ENCODE assay signal across 10 cellular contexts in genomic region chr7:27158436-27159277, GRCh38. TPM values are rescaled to one million over a fixed set of nuclear protein-coding genes. Genes with fewer than 3 reads are reported as not detected.
DNase-seq lines count a peak whose midpoint lies in the region; ATAC-seq and TF ChIP-seq lines count a peak whose summit lies in the region.
"Had no signal": no experiment of that assay in that cellular context is flagged by ENCODE, and none has a peak within 500 bp of the region (broad histone marks: within the 10 kb centered on the region; RNA-seq: fewer than 3 reads in every experiment).

No MANE protein-coding gene starts in this region.

- no peak overlapping the region for H4K91ac ChIP-seq in mesenchymal stem cell (ENCODE audit: low read length)

- no peak overlapping the region for H3K4me3 Mint-ChIP-seq in activated naive CD4-positive, alpha-beta T cell treated with anti-CD3 and anti-CD28 coated beads, Interleukin-2, amount 10 ng/mL, durations not matched to agents 7 days and 5 days
- H3K4me3 Mint-ChIP-seq in type B pancreatic cell, result peak overlapping the region; percentile 84

- H3K9ac ChIP-seq in mesenchymal stem cell (ENCODE audit: low read length), result no peak overlapping the region

- no peak overlapping the region for H3K4ac ChIP-seq in mesenchymal stem cell (ENCODE audit: low read depth in 1 of 2, low read length in 2 of 2)

- peaks cover 15 to 23% of the 10 kb centered on the region in 2 experiments for H3K36me3 ChIP-seq in mesenchymal stem cell (ENCODE audit: control insufficient read depth in 1 of 2, insufficient read depth in 2 of 2, low read depth in 1 of 2, low read length in 2 of 2)
- no peaks in the 10 kb centered on the region for H3K36me3 ChIP-seq in effector memory CD4-positive, alpha-beta T cell (ENCODE audit: control insufficient read depth, insufficient read depth, low read length)

- H2BK120ac ChIP-seq in mesenchymal stem cell (ENCODE audit: low read depth, low read length), result no peak overlapping the region

- no peak overlapping the region for H3K4me3 ChIP-seq in mesenchymal stem cell (ENCODE audit: insufficient read depth in 1 of 2, low read depth in 1 of 2, low read length in 2 of 2)
- H3K4me3 ChIP-seq in effector memory CD4-positive, alpha-beta T cell (ENCODE audit: insufficient read depth, low read depth, low read length, poor library complexity, severe bottlenecking), result no peak overlapping the region

- peaks cover 0 to 52% of the 10 kb centered on the region in 2 experiments for H3K27me3 ChIP-seq in mesenchymal stem cell (ENCODE audit: control insufficient read depth in 1 of 2, insufficient read depth in 1 of 2, low read length in 2 of 2)
- peaks cover 74% of the 10 kb centered on the region for H3K27me3 ChIP-seq in effector memory CD4-positive, alpha-beta T cell (replicated peaks; ENCODE audit: control insufficient read depth, insufficient read depth, low read length, poor library complexity, severe bottlenecking)

- H3K14ac ChIP-seq in mesenchymal stem cell (ENCODE audit: low read length in 2 of 2), result no peak overlapping the region

- H4K8ac ChIP-seq in mesenchymal stem cell (ENCODE audit: low read length), result peak overlapping the region; percentile 8

- WGBS in mesenchymal stem cell, result 77% methylated on average over 33 of the region's 35 CpGs

- no peak for TF ChIP-seq CTCF in type B pancreatic cell (conservative IDR thresholded peaks at IDR 0.05)

- no peak overlapping the region for H3K18ac ChIP-seq in mesenchymal stem cell (ENCODE audit: low read depth in 1 of 2, low read length in 2 of 2)

- no peak overlapping the region for H3K4me2 ChIP-seq in mesenchymal stem cell (ENCODE audit: low read length, poor library complexity, severe bottlenecking)

- H2AK5ac ChIP-seq in mesenchymal stem cell (ENCODE audit: low read length, severe bottlenecking), result no peak overlapping the region

- H3K9me3 Mint-ChIP-seq in activated naive CD4-positive, alpha-beta T cell treated with anti-CD3 and anti-CD28 coated beads, Interleukin-2, amount 10 ng/mL, durations not matched to agents 7 days and 5 days, result peaks cover 1% of the 10 kb centered on the region
- no peaks in the 10 kb centered on the region for H3K9me3 Mint-ChIP-seq in activated naive CD4-positive, alpha-beta T cell treated with anti-CD3 and anti-CD28 coated beads, Interleukin-2, amount 50 U/mL, for 72 hours
- peaks cover 5% of the 10 kb centered on the region for H3K9me3 Mint-ChIP-seq in type B pancreatic cell

- peaks cover 5% of the 10 kb centered on the region for H3K79me1 ChIP-seq in mesenchymal stem cell (replicated peaks; ENCODE audit: low read length, poor library complexity, severe bottlenecking)

- peaks cover 21% of the 10 kb centered on the region for H3K4me1 Mint-ChIP-seq in activated naive CD4-positive, alpha-beta T cell treated with anti-CD3 and anti-CD28 coated beads, Interleukin-2, amount 10 ng/mL, durations not matched to agents 7 days and 5 days
- peaks cover 13% of the 10 kb centered on the region for H3K4me1 Mint-ChIP-seq in type B pancreatic cell (ENCODE audit: unreplicated experiment)

- H2BK12ac ChIP-seq in mesenchymal stem cell (ENCODE audit: low read length in 2 of 2), result no peak overlapping the region

- no peak overlapping the region for H2BK15ac ChIP-seq in mesenchymal stem cell (ENCODE audit: low read depth, poor library complexity, severe bottlenecking)

- H3K27ac Mint-ChIP-seq in activated naive CD4-positive, alpha-beta T cell treated with anti-CD3 and anti-CD28 coated beads, Interleukin-2, amount 10 ng/mL, durations not matched to agents 7 days and 5 days, result peak overlapping the region; percentile 80
- H3K27ac Mint-ChIP-seq in activated naive CD4-positive, alpha-beta T cell treated with anti-CD3 and anti-CD28 coated beads, Interleukin-2, amount 50 U/mL, for 72 hours, result no peak overlapping the region
- peak overlapping the region; percentile 1 for H3K27ac Mint-ChIP-seq in type B pancreatic cell

- no peak overlapping the region for H2AFZ ChIP-seq in mesenchymal stem cell (ENCODE audit: low read depth, low read length)

- peaks cover 6% of the 10 kb centered on the region for H3K36me3 Mint-ChIP-seq in activated naive CD4-positive, alpha-beta T cell treated with anti-CD3 and anti-CD28 coated beads, Interleukin-2, amount 10 ng/mL, durations not matched to agents 7 days and 5 days
- H3K36me3 Mint-ChIP-seq in activated naive CD4-positive, alpha-beta T cell treated with anti-CD3 and anti-CD28 coated beads, Interleukin-2, amount 50 U/mL, for 72 hours, result peaks cover 4 to 5% of the 10 kb centered on the region in 2 donors
- peaks cover 8% of the 10 kb centered on the region for H3K36me3 Mint-ChIP-seq in type B pancreatic cell

- no peak overlapping the region for H2BK5ac ChIP-seq in mesenchymal stem cell (ENCODE audit: low read depth, low read length, poor library complexity, severe bottlenecking)

- H3K9me3 ChIP-seq in mesenchymal stem cell (ENCODE audit: control insufficient read depth, low read length), result no peaks in the 10 kb centered on the region
- H3K9me3 ChIP-seq in effector memory CD4-positive, alpha-beta T cell (ENCODE audit: control insufficient read depth, low read length), result no peaks in the 10 kb centered on the region

- H3K4me1 ChIP-seq in mesenchymal stem cell (ENCODE audit: control insufficient read depth, insufficient read depth, low read depth, low read length), result peaks cover 22% of the 10 kb centered on the region
- H3K4me1 ChIP-seq in effector memory CD4-positive, alpha-beta T cell (ENCODE audit: control insufficient read depth, insufficient read depth, low read length, poor library complexity, severe bottlenecking), result peaks cover 44% of the 10 kb centered on the region

- DNase-seq in activated naive CD4-positive, alpha-beta T cell treated with anti-CD3 and anti-CD28 coated beads, Interleukin-2, amount 10 ng/mL, durations not matched to agents 7 days and 5 days, result peak; percentile 12
- no peak for DNase-seq in activated naive CD4-positive, alpha-beta T cell treated with anti-CD3 and anti-CD28 coated beads, Interleukin-2, amount 50 U/mL, for 72 hours (ENCODE audit: low spot score in 2 of 2)
- DNase-seq in activated CD8-positive, alpha-beta memory T cell treated with anti-CD3 and anti-CD28 coated beads, Interleukin-2, amount 50 U/mL, for 48 hours, result peak; percentile 57
- no peak for DNase-seq in mesenchymal stem cell
- DNase-seq in type B pancreatic cell (ENCODE audit: extremely low spot score, unreplicated experiment), result no peak
- DNase-seq in D341Med (ENCODE audit: low spot score), result no peak
- DNase-seq in effector memory CD4-positive, alpha-beta T cell, result no peak
- no peak for DNase-seq in DMS 273 treated with DMSO at 0.1 percent for 48 hours (lab: John Stamatoyannopoulos, UW)
- DNase-seq: AML-193, Karpas-422 had no signal

- CTCF ChIA-PET in activated naive CD4-positive, alpha-beta T cell treated with anti-CD3 and anti-CD28 coated beads, Interleukin-2, amount 10 ng/mL, durations not matched to agents 7 days and 5 days (lab: Charles Lee), result interaction anchor here (1.2 to 1.4 kb wide), 2 partner anchors 21 to 52 kb away, joined by 4 to 5 read pairs; no protein-coding TSS in a partner anchor

- peaks cover 99% of the 10 kb centered on the region for H3K27me3 Mint-ChIP-seq in activated naive CD4-positive, alpha-beta T cell treated with anti-CD3 and anti-CD28 coated beads, Interleukin-2, amount 10 ng/mL, durations not matched to agents 7 days and 5 days
- peaks cover 92% of the 10 kb centered on the region for H3K27me3 Mint-ChIP-seq in type B pancreatic cell

- no peak overlapping the region for H3K27ac ChIP-seq in mesenchymal stem cell (ENCODE audit: low read length, poor library complexity, severe bottlenecking)
- no peak overlapping the region for H3K27ac ChIP-seq in effector memory CD4-positive, alpha-beta T cell (ENCODE audit: insufficient read depth, low read length, poor library complexity, severe bottlenecking)

- no peak for ATAC-seq in activated naive CD4-positive, alpha-beta T cell treated with anti-CD3 and anti-CD28 coated beads, Interleukin-2, amount 50 U/mL, for 72 hours

- no peak overlapping the region for H3K23ac ChIP-seq in mesenchymal stem cell (ENCODE audit: low read length in 2 of 2)

RNA-seq across cellular contexts. Expression of gene HOXA7, which starts 2.2 kb away (rescaled TPM):
- total RNA-seq in activated naive CD4-positive, alpha-beta T cell treated with anti-CD3 and anti-CD28 coated beads, Interleukin-2, amount 50 U/mL, for 72 hours, result not detected
- 3.1 TPM for polyA plus RNA-seq in mesenchymal stem cell (2013, experiment 1 of 2)
- 3.2 TPM for polyA plus RNA-seq in mesenchymal stem cell (2013, experiment 2 of 2)
- total RNA-seq in type B pancreatic cell (ENCODE audit: low replicate concordance), result 3.2 and 6.2 TPM in 2 replicates

RNA-seq across cellular contexts. Expression of gene HOXA3, which starts 6.3 kb away (rescaled TPM):
- total RNA-seq in activated naive CD4-positive, alpha-beta T cell treated with anti-CD3 and anti-CD28 coated beads, Interleukin-2, amount 50 U/mL, for 72 hours, result not detected
- polyA plus RNA-seq in mesenchymal stem cell (2013, experiment 1 of 2), result 0.39 TPM
- 0.51 TPM for polyA plus RNA-seq in mesenchymal stem cell (2013, experiment 2 of 2)
- 40.5 and 92.8 TPM in 2 replicates for total RNA-seq in type B pancreatic cell (ENCODE audit: low replicate concordance)

RNA-seq across cellular contexts. Expression of gene HOXA9, which starts 6.7 kb away (rescaled TPM):
- not detected for total RNA-seq in activated naive CD4-positive, alpha-beta T cell treated with anti-CD3 and anti-CD28 coated beads, Interleukin-2, amount 50 U/mL, for 72 hours
- polyA plus RNA-seq in mesenchymal stem cell (2013, experiment 1 of 2), result 9.8 TPM
- polyA plus RNA-seq in mesenchymal stem cell (2013, experiment 2 of 2), result 9.8 TPM
- 0.67 and 4.1 TPM in 2 replicates for total RNA-seq in type B pancreatic cell (ENCODE audit: low replicate concordance)

RNA-seq across cellular contexts. Expression of gene HOXA6, which starts 11.1 kb away (rescaled TPM):
- total RNA-seq in activated naive CD4-positive, alpha-beta T cell treated with anti-CD3 and anti-CD28 coated beads, Interleukin-2, amount 50 U/mL, for 72 hours, result under 1 TPM in 1 of 2 donors, not detected in 1; 0.31 TPM
- polyA plus RNA-seq in mesenchymal stem cell (2013, experiment 1 of 2), result 0.62 TPM
- polyA plus RNA-seq in mesenchymal stem cell (2013, experiment 2 of 2), result 0.59 TPM
- total RNA-seq in type B pancreatic cell (ENCODE audit: low replicate concordance), result 4.2 and 10.9 TPM in 2 replicates

RNA-seq across cellular contexts. Expression of gene HOXA5, which starts 15.2 kb away (rescaled TPM):
- total RNA-seq in activated naive CD4-positive, alpha-beta T cell treated with anti-CD3 and anti-CD28 coated beads, Interleukin-2, amount 50 U/mL, for 72 hours, result not detected
- polyA plus RNA-seq in mesenchymal stem cell (2013, experiment 1 of 2), result 2.0 TPM
- polyA plus RNA-seq in mesenchymal stem cell (2013, experiment 2 of 2), result 2.0 TPM
- 55.0 and 77.7 TPM in 2 replicates for total RNA-seq in type B pancreatic cell (ENCODE audit: low replicate concordance)

Comparison
In these comparisons a context has a peak if more than half of its experiments do, and no peak if none do; other contexts are left out.
1. DNase-seq: peak in activated naive CD4-positive, alpha-beta T cell treated with anti-CD3 and anti-CD28 coated beads, Interleukin-2, amount 10 ng/mL, durations not matched to agents 7 days and 5 days (single experiment) and activated CD8-positive, alpha-beta memory T cell treated with anti-CD3 and anti-CD28 coated beads, Interleukin-2, amount 50 U/mL, for 48 hours (single experiment); none in activated naive CD4-positive, alpha-beta T cell treated with anti-CD3 and anti-CD28 coated beads, Interleukin-2, amount 50 U/mL, for 72 hours (0 of 2), mesenchymal stem cell (single experiment), type B pancreatic cell (single experiment), D341Med (single experiment), effector memory CD4-positive, alpha-beta T cell (0 of 3) and DMS 273 treated with DMSO at 0.1 percent for 48 hours (single experiment).
2. H3K27ac Mint-ChIP-seq: peak in activated naive CD4-positive, alpha-beta T cell treated with anti-CD3 and anti-CD28 coated beads, Interleukin-2, amount 10 ng/mL, durations not matched to agents 7 days and 5 days (single experiment) and type B pancreatic cell (single experiment); none in activated naive CD4-positive, alpha-beta T cell treated with anti-CD3 and anti-CD28 coated beads, Interleukin-2, amount 50 U/mL, for 72 hours (0 of 2).
3. RNA of gene HOXA3, which starts 6.3 kb away (total RNA-seq): 40.5 to 92.8 TPM in type B pancreatic cell; not detected in activated naive CD4-positive, alpha-beta T cell treated with anti-CD3 and anti-CD28 coated beads, Interleukin-2, amount 50 U/mL, for 72 hours; every median in the first group is over 10 times any median in the second.